2 cellular contexts compared by ENCODE assay signal in genomic region chr9:133141833-133142594, GRCh38.
TF ChIP-seq lines count a peak whose summit lies in the region.

No MANE protein-coding gene starts in this region.

TF ChIP-seq in GM12878, 131 proteins besides CTCF, POLR2A, EP300 and RAD21 (continues in another document):
- TF ChIP-seq NFYA (IDR thresholded peaks at IDR 0.05; ENCODE audit: borderline replicate concordance, low read depth, low read length), result no peak
- TF ChIP-seq PRDM15 (CRISPR knock-in tag; IDR thresholded peaks at IDR 0.05), result no peak
- peak; percentile 83 for TF ChIP-seq BMI1 (IDR thresholded peaks at IDR 0.05; ENCODE audit: borderline replicate concordance)
- TF ChIP-seq YBX1 (IDR thresholded peaks at IDR 0.05), result no peak
- TF ChIP-seq HDGF (IDR thresholded peaks at IDR 0.05), result peak; percentile 45; the same call in 1 of the 2 replicates
- peak; percentile 19; the same call in 1 of the 2 replicates for TF ChIP-seq NR2F1 (conservative IDR thresholded peaks at IDR 0.05)
- TF ChIP-seq BCLAF1 (IDR thresholded peaks at IDR 0.05), result no peak
- TF ChIP-seq ZSCAN29 (IDR thresholded peaks at IDR 0.05), result no peak
- peak; percentile 29 for TF ChIP-seq SMAD1 (IDR thresholded peaks at IDR 0.05; ENCODE audit: low read depth, partially characterized antibody)
- TF ChIP-seq POU2F2 (IDR thresholded peaks at IDR 0.05; ENCODE audit: borderline replicate concordance, low read depth, low read length), result no peak
- no peak for TF ChIP-seq RAD51 (IDR thresholded peaks at IDR 0.05)
- no peak for TF ChIP-seq EGR1 (IDR thresholded peaks at IDR 0.05; ENCODE audit: borderline replicate concordance in 1 of 2, low read depth in 2 of 2, low read length in 2 of 2)
- 0 out of 2 replicates have a peak, but pooled peaks have one; percentile 14 for TF ChIP-seq EED (IDR thresholded peaks at IDR 0.05; ENCODE audit: low read depth)
- TF ChIP-seq FOS (IDR thresholded peaks at IDR 0.05; ENCODE audit: borderline replicate concordance, extremely low read depth, insufficient read length), result no peak
- peak; percentile 63; the same call in 1 of the 2 replicates for TF ChIP-seq RELB (IDR thresholded peaks at IDR 0.05; ENCODE audit: low read depth)
- peak; percentile 55; the same call in 1 of the 2 replicates for TF ChIP-seq MXI1 (IDR thresholded peaks at IDR 0.05; ENCODE audit: low read depth, low read length)
- TF ChIP-seq IKZF2 (IDR thresholded peaks at IDR 0.05), result 0 out of 4 replicates have a peak, but pooled peaks of 1 of the 2 experiments have one; percentile 12

TF ChIP-seq in HepG2, 621 proteins besides CTCF, POLR2A, EP300 and RAD21:
- TF ChIP-seq ZBTB7A (CRISPR knock-in tag; IDR thresholded peaks at IDR 0.05), result no peak
- no peak for TF ChIP-seq ZNF431 (CRISPR knock-in tag; IDR thresholded peaks at IDR 0.05; ENCODE audit: borderline replicate concordance, low read depth)
